ENCODE assay signal across 8 cellular contexts in the genomic region with DNA sequence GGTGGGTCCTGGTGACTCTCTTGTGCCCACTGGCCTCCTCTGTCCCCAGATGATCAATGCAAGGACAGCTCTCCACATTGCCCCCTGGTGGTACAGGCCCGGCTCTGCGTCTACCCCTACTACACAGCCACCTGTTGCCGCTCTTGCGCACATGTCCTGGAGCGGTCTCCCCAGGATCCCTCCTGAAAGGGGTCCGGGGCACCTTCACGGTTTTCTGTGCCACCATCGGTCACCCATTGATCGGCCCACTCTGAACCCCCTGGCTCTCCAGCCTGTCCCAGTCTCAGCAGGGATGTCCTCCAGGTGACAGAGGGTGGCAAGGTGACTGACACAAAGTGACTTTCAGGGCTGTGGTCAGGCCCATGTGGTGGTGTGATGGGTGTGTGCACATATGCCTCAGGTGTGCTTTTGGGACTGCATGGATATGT. TPM values are rescaled to one million over a fixed set of nuclear protein-coding genes. Genes with fewer than 3 reads are reported as not detected.
A peak's percentile ranks its signal among the peaks of the same experiment; 100 is the strongest.
DNase-seq lines count a peak whose midpoint lies in the region; ATAC-seq and TF ChIP-seq lines count a peak whose summit lies in the region.

No MANE protein-coding gene starts in this region.

- H3K4me1 Mint-ChIP-seq in CD4-positive, alpha-beta memory T cell: peaks cover 29 to 59% (median 36%) of the 10 kb centered on the region in 4 donors

- peaks cover 0 to 18% of the 10 kb centered on the region in 2 donors for H3K36me3 Mint-ChIP-seq in CD4-positive, alpha-beta memory T cell

- H3K9me3 ChIP-seq in CD4-positive, alpha-beta memory T cell (ENCODE audit: control insufficient read depth in 1 of 2, low read length in 2 of 2): no peaks in the 10 kb centered on the region
- H3K9me3 ChIP-seq in Panc1 (ENCODE audit: control insufficient read depth, insufficient read depth, low read depth, low read length): no peaks in the 10 kb centered on the region

- BruUV-seq in Panc1 (replicated peaks; lab: Mats Ljungman, UMichigan): no TSS peak

- in situ Hi-C loops in Panc1 (cut with HindIII; ENCODE audit: low pct_unique_long_range_greater_than_20kb, low sequenced_read_pairs): no loop called here

- H3K27ac ChIP-seq in CD4-positive, alpha-beta memory T cell (ENCODE audit: low read depth, low read length): peak overlapping the region; percentile 93
- H3K27ac ChIP-seq in Panc1 (ENCODE audit: low read length): peak overlapping the region; percentile 98

- TF ChIP-seq CTCF in Panc1 (IDR thresholded peaks at IDR 0.05) (peak; percentile 95), foreskin fibroblast (IDR thresholded peaks at IDR 0.05; ENCODE audit: low read depth, low read length) (peak; percentile 86)

- intact Hi-C loops in CD4-positive, alpha-beta memory T cell (cut with micrococcal nuclease): loop anchor here (1.0 to 5.0 kb wide), 10 partner anchors 45 to 597 kb away; a partner anchor contains a TSS
- intact Hi-C loops in Panc1 (cut with micrococcal nuclease; ENCODE audit: unreplicated experiment): loop anchor here (5.0 kb wide), 2 partner anchors 62 to 252 kb away; no protein-coding TSS in a partner anchor

- H3K27me3 ChIP-seq in CD4-positive, alpha-beta memory T cell (ENCODE audit: insufficient read depth, low read length): no peaks in the 10 kb centered on the region
- no peaks in the 10 kb centered on the region for H3K27me3 ChIP-seq in Panc1 (ENCODE audit: control insufficient read depth, insufficient read depth, low read length)

- ATAC-seq in Panc1: no peak
- no peak for ATAC-seq in GM18502 (IDR thresholded peaks at IDR 0.05; ENCODE audit: poor library complexity, unreplicated experiment)

- no peaks in the 10 kb centered on the region for H3K36me3 ChIP-seq in CD4-positive, alpha-beta memory T cell (ENCODE audit: insufficient read depth, low read length)
- H3K36me3 ChIP-seq in Panc1 (ENCODE audit: control insufficient read depth, insufficient read depth, low read length): no peaks in the 10 kb centered on the region

- H3K4me1 ChIP-seq in CD4-positive, alpha-beta memory T cell (ENCODE audit: insufficient read depth, low read length): peaks cover 46% of the 10 kb centered on the region
- H3K4me1 ChIP-seq in Panc1 (ENCODE audit: control insufficient read depth, insufficient read depth, low read length): peaks cover 47% of the 10 kb centered on the region

- H3K27ac Mint-ChIP-seq in CD4-positive, alpha-beta memory T cell: peak overlapping the region; percentile 95 to 100 (median 99)

- CTCF ChIA-PET in CD4-positive, alpha-beta memory T cell (lab: Charles Lee; ENCODE audit: partially characterized antibody): interaction anchor here (0.6 to 13.6 kb wide), 31 partner anchors 9 to 937 kb away, joined by 3 to 501 read pairs (median 6); a partner anchor contains a TSS
- CTCF ChIA-PET in Panc1 (lab: Charles Lee): interaction anchor here (0.6 to 2.3 kb wide), 7 partner anchors 8 to 253 kb away, joined by 3 to 10 read pairs (median 5); a partner anchor contains a TSS

- H3K9me3 Mint-ChIP-seq in CD4-positive, alpha-beta memory T cell: peaks cover 0 to 5% (median 0%) of the 10 kb centered on the region in 8 donors

- peak overlapping the region; percentile 90 to 99 (median 93) for H3K4me3 Mint-ChIP-seq in CD4-positive, alpha-beta memory T cell

- POLR2A ChIA-PET in CD4-positive, alpha-beta memory T cell (lab: Charles Lee; ENCODE audit: partially characterized antibody): interaction anchor here (1.0 to 16.5 kb wide), 12 partner anchors 11 to 196 kb away, joined by 3 to 1751 read pairs (median 10); a partner anchor contains a TSS
- POLR2A ChIA-PET in Panc1 (lab: Charles Lee): interaction anchor here (1.2 kb wide), 1 partner anchor 9 kb away, joined by 3 read pairs; no protein-coding TSS in a partner anchor

- peak overlapping the region in 1 of 2 donors; percentile 72 for H3K4me3 ChIP-seq in CD4-positive, alpha-beta memory T cell (ENCODE audit: low read length in 2 of 2)
- H3K4me3 ChIP-seq in Panc1 (ENCODE audit: low read depth in 2 of 2, low read length in 2 of 2) (no peak overlapping the region), foreskin fibroblast (ENCODE audit: low read depth in 1 of 2, low read length in 2 of 2) (peak overlapping the region in 1 of 2 donors; percentile 68)

- H3K27me3 Mint-ChIP-seq in CD4-positive, alpha-beta memory T cell: no peaks in the 10 kb centered on the region

- DNase-seq in CD4-positive, alpha-beta memory T cell: peak; percentile 70 to 79 (median 75)
- peak; percentile 89 for DNase-seq in HuH-7.5 (ENCODE audit: low spot score)
- no peak for DNase-seq in Panc1 (ENCODE audit: low read depth, low spot score)
- DNase-seq in activated T-helper 9 cell treated with anti-CD3 and anti-CD28 coated beads, Interleukin-2, amount 50 U/mL, for 16 hours (ENCODE audit: low read depth): peak; percentile 60
- peak in 1 of 2 donors; percentile 81 for DNase-seq in foreskin fibroblast
- peak in 43 of 56 donors; percentile 7 to 75 (median 30) for DNase-seq in nucleus accumbens (lab: John Stamatoyannopoulos, UW)
- peak; percentile 86 for DNase-seq in ureter (ENCODE audit: low spot score)

RNA-seq across cellular contexts. Expression of a gene that starts 10.8 kb away (rescaled TPM):
- total RNA-seq in CD4-positive, alpha-beta memory T cell: under 1 TPM; 0.23 to 0.33 TPM
- polyA plus RNA-seq in CD4-positive, alpha-beta memory T cell: under 1 TPM in 1 of 2 donors, not detected in 1; 0.24 TPM
- 9.5 TPM for total RNA-seq in Panc1 (2021; ENCODE audit: unreplicated experiment)
- polyA plus RNA-seq in Panc1 (2012; ENCODE audit: insufficient read length): 10.4 TPM
- 48.2 TPM for total RNA-seq in ureter

RNA-seq across cellular contexts. Expression of a gene that starts 19.4 kb away (rescaled TPM):
- 100 to 1,000 TPM; 314 to 331 TPM for total RNA-seq in CD4-positive, alpha-beta memory T cell
- polyA plus RNA-seq in CD4-positive, alpha-beta memory T cell: 100 to 1,000 TPM; 116 to 207 TPM
- total RNA-seq in Panc1 (2021; ENCODE audit: unreplicated experiment): 126 TPM
- polyA plus RNA-seq in Panc1 (2012; ENCODE audit: insufficient read length): 76.7 TPM
- 159 TPM for total RNA-seq in ureter

RNA-seq across cellular contexts. Expression of a gene that starts 44.5 kb away (rescaled TPM):
- total RNA-seq in CD4-positive, alpha-beta memory T cell: under 1 TPM in 1 of 2 experiments, not detected in 1; 0.64 TPM
- 1 to 10 TPM in 1 of 2 donors, not detected in 1; 1.1 TPM for polyA plus RNA-seq in CD4-positive, alpha-beta memory T cell
- total RNA-seq in Panc1 (2021; ENCODE audit: unreplicated experiment): 1.0 TPM
- polyA plus RNA-seq in Panc1 (2012; ENCODE audit: insufficient read length): 0.53 TPM
- not detected for total RNA-seq in ureter

RNA-seq across cellular contexts. Expression of a gene that starts 52.1 kb away (rescaled TPM):
- total RNA-seq in CD4-positive, alpha-beta memory T cell: 1 to 10 TPM; 1.9 to 2.0 TPM
- not detected for polyA plus RNA-seq in CD4-positive, alpha-beta memory T cell
- total RNA-seq in Panc1 (2021; ENCODE audit: unreplicated experiment) (2.2 TPM), ureter (10.8 TPM)
- 1.2 TPM for polyA plus RNA-seq in Panc1 (2012; ENCODE audit: insufficient read length)
